Comparison of ENCODE assay signal across 20 cellular contexts in genomic region chr18:80259610-80260009, GRCh38. TPM values are rescaled to one million over a fixed set of nuclear protein-coding genes. Genes with fewer than 3 reads are reported as not detected.
"Had no signal": no experiment of that assay in that cellular context is flagged by ENCODE, and none has a peak within 500 bp of the region (broad histone marks: within the 10 kb centered on the region; RNA-seq: fewer than 3 reads in every experiment).

No MANE protein-coding gene starts in this region.

- DNase-seq: heart left ventricle; islet precursor cell; left ventricle myocardium superior; lower lobe of right lung; mesendoderm; naive B cell; natural killer cell; nephron progenitor cell; occipital lobe; right cardiac atrium; spleen; stimulated activated CD4-positive, alpha-beta T cell treated with anti-CD3 and anti-CD28 coated beads, Interleukin-4, amount 100 ng/mL, for 24 hours; stimulated activated naive CD4-positive, alpha-beta T cell had no signal

- H3K9me3 ChIP-seq: heart left ventricle, lower lobe of right lung, neutrophil, ovary, suprapubic skin, vagina had no signal

- H3K36me3 ChIP-seq: heart left ventricle, lower lobe of right lung, neural progenitor cell, neutrophil, ovary, spleen, suprapubic skin, tibial nerve, vagina had no signal

- H3K27me3 ChIP-seq: heart left ventricle, neural progenitor cell, ovary, suprapubic skin, tibial nerve, vagina had no signal

- H3K4me3 ChIP-seq: heart left ventricle, lower lobe of right lung, neural progenitor cell, ovary, skin epidermis, spleen, suprapubic skin, tibial nerve, vagina had no signal

- H2AFZ ChIP-seq: neural progenitor cell had no signal

- H3K27ac ChIP-seq: heart left ventricle, lower lobe of right lung, neural progenitor cell, neutrophil, ovary, skin epidermis, spleen, suprapubic skin, tibial nerve, vagina had no signal

- H3K4me2 ChIP-seq: neural progenitor cell had no signal

- H3K4me1 ChIP-seq: heart left ventricle, lower lobe of right lung, neural progenitor cell, tibial nerve, vagina had no signal

- H3K9ac ChIP-seq: neural progenitor cell had no signal

RNA-seq across cellular contexts. Expression of gene PARD6G, which starts 12.3 kb away (rescaled TPM):
- total RNA-seq: natural killer cell had no signal
